In the genomic region with DNA sequence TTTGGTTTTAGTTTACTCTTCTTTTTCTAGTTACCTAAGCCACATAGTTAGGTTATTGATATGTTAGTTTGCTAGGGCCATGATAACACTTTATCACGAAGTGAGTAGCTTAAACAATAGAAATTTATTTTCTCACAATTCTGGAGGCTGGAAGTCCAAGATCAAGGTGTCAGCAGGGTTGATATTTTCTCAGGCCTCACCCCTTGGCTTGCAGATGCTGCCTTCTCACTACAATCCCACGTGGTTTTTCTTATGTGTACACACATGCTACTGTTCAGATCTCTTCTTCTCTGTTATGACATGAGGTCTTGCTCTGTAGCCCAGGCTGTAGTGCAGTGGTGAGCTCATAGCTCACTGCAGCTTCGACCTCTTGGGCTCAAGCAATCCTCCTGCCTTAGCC, we compare ENCODE assay signal across 30 cellular contexts.
"Had no signal": no experiment of that assay in that cellular context is flagged by ENCODE, and none has a peak within 500 bp of the region (broad histone marks: within the 10 kb centered on the region; RNA-seq: fewer than 3 reads in every experiment).

No MANE protein-coding gene starts in this region.

- H3K4me3 ChIP-seq: neural progenitor cell, ovary, psoas muscle, skin epidermis, smooth muscle cell, spleen, suprapubic skin, testis, tibial artery, transverse colon, upper lobe of left lung, vagina had no signal

- H3K4me1 ChIP-seq: neural progenitor cell, parathyroid adenoma, psoas muscle, spleen, suprapubic skin, testis, tibial artery, transverse colon, upper lobe of left lung, vagina had no signal

- FAIRE-seq: urothelium cell line had no signal

- H3K36me3 ChIP-seq: neural progenitor cell, ovary, spleen, suprapubic skin, tibial artery, transverse colon, upper lobe of left lung, vagina had no signal

- H3K9me3 ChIP-seq: testis had no signal

- DNase-seq: naive thymus-derived CD4-positive, alpha-beta T cell; natural killer cell; occipital lobe; ovary; posterior cingulate gyrus; psoas muscle; right cardiac atrium; spleen; stimulated activated CD4-positive, alpha-beta T cell treated with anti-CD3 and anti-CD28 coated beads, Interleukin-12 subunit alpha, Interleukin-12 subunit beta, amount 100 ng/mL, for 4 hours; stimulated activated CD4-positive, alpha-beta T cell treated with anti-CD3 and anti-CD28 coated beads, Interleukin-1b, Interleukin-23, amount 100 ng/mL, for 48 hours; stimulated activated CD4-positive, alpha-beta T cell treated with anti-CD3 and anti-CD28 coated beads, Interleukin-4, amount 100 ng/mL, for 1 hour; stimulated activated CD4-positive, alpha-beta T cell treated with anti-CD3 and anti-CD28 coated beads, Interleukin-4, amount 100 ng/mL, for 4 hours; stimulated activated CD8-positive, alpha-beta memory T cell treated with anti-CD3 and anti-CD28 coated beads, Interleukin-4, amount 100 ng/mL, for 48 hours; stimulated activated naive CD4-positive, alpha-beta T cell; stimulated activated naive CD8-positive, alpha-beta T cell treated with anti-CD3 and anti-CD28 coated beads, Interleukin-15, amount 100 ng/mL, for 72 hours; stimulated activated naive CD8-positive, alpha-beta T cell treated with anti-CD3 and anti-CD28 coated beads, Interleukin-15, Interleukin-2, amounts not matched to agents 100 U/mL and 50 U/mL, for 24 hours; substantia nigra; testis; tibial artery; transverse colon; upper lobe of left lung had no signal

- H3K79me2 ChIP-seq: parathyroid adenoma had no signal

- H3K27me3 ChIP-seq: neural progenitor cell, ovary, spleen, suprapubic skin, testis, upper lobe of left lung, vagina had no signal

- H3K4me2 ChIP-seq: neural progenitor cell, smooth muscle cell had no signal

- H2AFZ ChIP-seq: neural progenitor cell, parathyroid adenoma had no signal

- H3K9ac ChIP-seq: neural progenitor cell, parathyroid adenoma had no signal

- ATAC-seq: naive thymus-derived CD4-positive, alpha-beta T cell; natural killer cell; psoas muscle; right cardiac atrium; sciatic nerve; stimulated activated memory B cell treated with anti-CD40 and anti-IgM and Interleukin-4, amounts not matched to agents 10 μg/mL and 1 μg/mL and 100 μg/mL, for 72 hours; stimulated activated naive CD8-positive, alpha-beta T cell treated with anti-CD3 and anti-CD28 coated beads, Interleukin-15, amount 100 ng/mL, for 72 hours; stimulated activated naive CD8-positive, alpha-beta T cell treated with anti-CD3 and anti-CD28 coated beads, Interleukin-15, Interleukin-2, amounts not matched to agents 100 U/mL and 50 U/mL, for 24 hours had no signal

- H3K27ac ChIP-seq: neural progenitor cell, ovary, parathyroid adenoma, psoas muscle, skin epidermis, spleen, suprapubic skin, testis, tibial artery, transverse colon, upper lobe of left lung, vagina had no signal
